In genomic region chr3:77931272-77932009, GRCh38 we compare ENCODE assay signal across 16 cellular contexts.
DNase-seq lines count a peak whose midpoint lies in the region; ATAC-seq and TF ChIP-seq lines count a peak whose summit lies in the region.
"Had no signal": no experiment of that assay in that cellular context is flagged by ENCODE, and none has a peak within 500 bp of the region (broad histone marks: within the 10 kb centered on the region; RNA-seq: fewer than 3 reads in every experiment).

No MANE protein-coding gene starts in this region.

- DNase-seq in NCI-H1105 treated with DMSO at 0.1 percent for 48 hours (lab: John Stamatoyannopoulos, UW) (peak; percentile 20), NCI-H748 (lab: John Stamatoyannopoulos, UW; ENCODE audit: unreplicated experiment) (peak; percentile 95), heart left ventricle (peak in 3 of 5 donors; percentile 18 to 29 (median 23)), sigmoid colon (peak; percentile 60), RPMI8226 (no peak)
- DNase-seq in stimulated activated CD4-positive, alpha-beta T cell treated with anti-CD3 and anti-CD28 coated beads, Interleukin-2, amount 100 ng/mL, for 24 hours, result no peak
- DNase-seq: activated CD4-positive, alpha-beta T cell treated with anti-CD3 and anti-CD28 coated beads, Interleukin-2, amount 10 ng/mL, durations not matched to agents 24 days and 14 days; activated effector memory CD4-positive, alpha-beta T cell treated with Interleukin-2 at 50 U/mL for 16 hours; Caco-2; caudate nucleus; H7; stimulated activated CD4-positive, alpha-beta T cell treated with anti-CD3 and anti-CD28 coated beads, Interleukin-4, amount 100 ng/mL, for 4 hours; stomach; T-cell had no signal

- ATAC-seq in heart left ventricle, result peak; percentile 86 to 97 (median 94)
- no peak for ATAC-seq in GM21529 (IDR thresholded peaks at IDR 0.05; ENCODE audit: unreplicated experiment)
- ATAC-seq: T-cell had no signal

- H3K27me3 ChIP-seq in heart left ventricle (no peaks in the 10 kb centered on the region), sigmoid colon (no peaks in the 10 kb centered on the region)
- H3K27me3 ChIP-seq: neutrophil, stomach had no signal

- H3K4me3 ChIP-seq in heart left ventricle (no peak overlapping the region), sigmoid colon (no peak overlapping the region)
- H3K4me3 ChIP-seq: stomach had no signal

- no peak for TF ChIP-seq CTCF in heart left ventricle (IDR thresholded peaks at IDR 0.05)
- no peak for TF ChIP-seq CTCF in sigmoid colon (IDR thresholded peaks at IDR 0.05)

- WGBS in heart left ventricle, 4 donors, result 55 to 61% (median 58%) methylated on average over 9 of the region's 9 CpGs
- WGBS in sigmoid colon, 2 donors, result 46 to 63% methylated on average over 9 of the region's 9 CpGs

- H3K9me3 ChIP-seq in heart left ventricle (no peaks in the 10 kb centered on the region), sigmoid colon (no peaks in the 10 kb centered on the region)
- H3K9me3 ChIP-seq: Caco-2, neutrophil, stomach had no signal

- H3K36me3 ChIP-seq in heart left ventricle (no peaks in the 10 kb centered on the region), sigmoid colon (no peaks in the 10 kb centered on the region)
- H3K36me3 ChIP-seq: neutrophil, stomach had no signal

- H3K27ac ChIP-seq in heart left ventricle, result peak overlapping the region in 3 of 12 donors; percentile 7 to 13 (median 10)
- H3K27ac ChIP-seq in sigmoid colon, result peak overlapping the region in 1 of 4 donors; percentile 23
- H3K27ac ChIP-seq: neutrophil, stomach had no signal

- intact Hi-C loops in heart left ventricle (cut with DNase I), result no loop called here
- intact Hi-C loops in sigmoid colon (cut with DNase I), result no loop called here

- no peak for TF ChIP-seq EP300 in sigmoid colon (IDR thresholded peaks at IDR 0.05)

- H3K4me1 ChIP-seq in heart left ventricle (peaks cover 0 to 13% (median 0%) of the 10 kb centered on the region in 12 donors), sigmoid colon (no peaks in the 10 kb centered on the region)
- H3K4me1 ChIP-seq: Caco-2, stomach had no signal

- TF ChIP-seq POLR2A in heart left ventricle (IDR thresholded peaks at IDR 0.05) (no peak), sigmoid colon (IDR thresholded peaks at IDR 0.05) (no peak)

Comparison
In these comparisons a context has a peak if more than half of its experiments do, and no peak if none do; other contexts are left out.
1. DNase-seq: peak in NCI-H1105 treated with DMSO at 0.1 percent for 48 hours (single experiment), NCI-H748 (single experiment), heart left ventricle (3 of 5) and sigmoid colon (single experiment); none in stimulated activated CD4-positive, alpha-beta T cell treated with anti-CD3 and anti-CD28 coated beads, Interleukin-2, amount 100 ng/mL, for 24 hours (0 of 2) and RPMI8226 (single experiment).